Comparison of ENCODE assay signal across 8 cellular contexts in genomic region chr2:195656131-195656858, GRCh38. TPM values are rescaled to one million over a fixed set of nuclear protein-coding genes. Genes with fewer than 3 reads are reported as not detected.
DNase-seq lines count a peak whose midpoint lies in the region; ATAC-seq and TF ChIP-seq lines count a peak whose summit lies in the region.

No MANE protein-coding gene starts in this region.

- WGBS in right lobe of liver (ENCODE audit: insufficient coverage, low coverage, low lambda C conversion rate, missing lambda C conversion rate): 31% methylated on average over 20 of the region's 20 CpGs

- peaks cover 19% of the 10 kb centered on the region for H3K4me1 Mint-ChIP-seq in activated naive CD8-positive, alpha-beta T cell treated with anti-CD3 and anti-CD28 coated beads, Interleukin-2, amount 10 ng/mL, durations not matched to agents 7 days and 5 days

- peaks cover 7% of the 10 kb centered on the region for H3K4me1 ChIP-seq in BE2C
- H3K4me1 ChIP-seq in right lobe of liver: peaks cover 0 to 24% (median 7%) of the 10 kb centered on the region in 4 donors
- H3K4me1 ChIP-seq in tibial artery: peaks cover 0 to 20% (median 11%) of the 10 kb centered on the region in 4 donors

- H3K36me3 ChIP-seq in BE2C (peaks cover 11% of the 10 kb centered on the region), right lobe of liver (no peaks in the 10 kb centered on the region), tibial artery (no peaks in the 10 kb centered on the region)

- ATAC-seq in HG03045 (IDR thresholded peaks at IDR 0.05; ENCODE audit: unreplicated experiment): peak; percentile 37
- ATAC-seq in activated naive CD8-positive, alpha-beta T cell treated with anti-CD3 and anti-CD28 coated beads, Interleukin-2, amount 10 ng/mL, durations not matched to agents 7 days and 5 days (ENCODE audit: low read depth): peak; percentile 44
- no peak for ATAC-seq in right lobe of liver
- ATAC-seq in GM19452 (IDR thresholded peaks at IDR 0.05; ENCODE audit: unreplicated experiment): no peak

- H3K4me3 Mint-ChIP-seq in activated naive CD8-positive, alpha-beta T cell treated with anti-CD3 and anti-CD28 coated beads, Interleukin-2, amount 10 ng/mL, durations not matched to agents 7 days and 5 days: peak overlapping the region; percentile 98

- no peaks in the 10 kb centered on the region for H3K27me3 Mint-ChIP-seq in activated naive CD8-positive, alpha-beta T cell treated with anti-CD3 and anti-CD28 coated beads, Interleukin-2, amount 10 ng/mL, durations not matched to agents 7 days and 5 days

- peaks cover 25% of the 10 kb centered on the region for H3K36me3 Mint-ChIP-seq in activated naive CD8-positive, alpha-beta T cell treated with anti-CD3 and anti-CD28 coated beads, Interleukin-2, amount 10 ng/mL, durations not matched to agents 7 days and 5 days

- intact Hi-C loops in right lobe of liver (cut with DNase I) (no loop called here), tibial artery (cut with DNase I; ENCODE audit: low total_unique reads) (loop anchor here (10.0 kb wide), 1 partner anchor 409 kb away; the partner anchor contains the start of gene DNAH7)

- POLR2A ChIA-PET in activated naive CD8-positive, alpha-beta T cell treated with anti-CD3 and anti-CD28 coated beads, Interleukin-2, amount 10 ng/mL, durations not matched to agents 7 days and 5 days (lab: Charles Lee): interaction anchor here (0.6 to 8.3 kb wide), 22 partner anchors 8 to 616 kb away, joined by 3 to 346 read pairs (median 4); no protein-coding TSS in a partner anchor

- peak overlapping the region; percentile 100 for H3K27ac Mint-ChIP-seq in activated naive CD8-positive, alpha-beta T cell treated with anti-CD3 and anti-CD28 coated beads, Interleukin-2, amount 10 ng/mL, durations not matched to agents 7 days and 5 days

- DNase-seq in BE2C (no peak), right lobe of liver (no peak), tibial artery (no peak), HK-2 (ENCODE audit: unreplicated experiment) (no peak), KG1 (lab: John Stamatoyannopoulos, UW) (no peak)
- no peak for DNase-seq in activated naive CD8-positive, alpha-beta T cell treated with anti-CD3 and anti-CD28 coated beads, Interleukin-2, amount 10 ng/mL, durations not matched to agents 7 days and 5 days

- H3K27me3 ChIP-seq in BE2C: no peaks in the 10 kb centered on the region
- no peaks in the 10 kb centered on the region for H3K27me3 ChIP-seq in right lobe of liver
- H3K27me3 ChIP-seq in tibial artery: no peaks in the 10 kb centered on the region

- H3K9me3 Mint-ChIP-seq in activated naive CD8-positive, alpha-beta T cell treated with anti-CD3 and anti-CD28 coated beads, Interleukin-2, amount 10 ng/mL, durations not matched to agents 7 days and 5 days: peaks cover 4% of the 10 kb centered on the region

- TF ChIP-seq CTCF in BE2C (IDR thresholded peaks at IDR 0.05; ENCODE audit: low read depth, low read length) (no peak), right lobe of liver (IDR thresholded peaks at IDR 0.05) (no peak), tibial artery (IDR thresholded peaks at IDR 0.05) (no peak)

- TF ChIP-seq POLR2A in right lobe of liver (IDR thresholded peaks at IDR 0.05): no peak

- peak overlapping the region; percentile 34 to 63 (median 43) for H3K27ac ChIP-seq in right lobe of liver
- peak overlapping the region; percentile 65 to 97 for H3K27ac ChIP-seq in tibial artery

- no peaks in the 10 kb centered on the region for H3K9me3 ChIP-seq in BE2C
- H3K9me3 ChIP-seq in right lobe of liver: no peaks in the 10 kb centered on the region
- H3K9me3 ChIP-seq in tibial artery: no peaks in the 10 kb centered on the region

- H3K4me3 ChIP-seq in BE2C (ENCODE audit: low read depth, low read length) (peak overlapping the region; percentile 32), right lobe of liver (peak overlapping the region; percentile 20 to 87 (median 34)), tibial artery (peak overlapping the region; percentile 74 to 90)

RNA-seq across cellular contexts. Expression of gene SLC39A10, which starts 0.7 kb away (rescaled TPM):
- 27.7 TPM for polyA plus RNA-seq in BE2C (2012; ENCODE audit: insufficient read depth, insufficient read length, low read depth)
- 10 to 100 TPM; 54.4 to 60.4 TPM for total RNA-seq in activated naive CD8-positive, alpha-beta T cell treated with anti-CD3 and anti-CD28 coated beads, Interleukin-2, amount 10 ng/mL, durations not matched to agents 7 days and 5 days
- total RNA-seq in right lobe of liver: 1 to 10 TPM; 3.5 to 5.2 (median 4.6) TPM

Comparison
In these comparisons a context has a peak if more than half of its experiments do, and no peak if none do; other contexts are left out.
1. H3K4me3 ChIP-seq: peak in every context shown above with its lines; median percentile 82 in tibial artery; 34 in right lobe of liver; 32 in BE2C.
2. ATAC-seq: peak in HG03045 (single experiment) and activated naive CD8-positive, alpha-beta T cell treated with anti-CD3 and anti-CD28 coated beads, Interleukin-2, amount 10 ng/mL, durations not matched to agents 7 days and 5 days (single experiment); none in right lobe of liver (0 of 4) and GM19452 (single experiment).
3. RNA of gene SLC39A10, which starts 0.7 kb away (total RNA-seq): 54.4 to 60.4 TPM in activated naive CD8-positive, alpha-beta T cell treated with anti-CD3 and anti-CD28 coated beads, Interleukin-2, amount 10 ng/mL, durations not matched to agents 7 days and 5 days; 3.5 to 5.2 TPM in right lobe of liver; every median in the first group is over 4 times any median in the second.